12 cellular contexts compared by ENCODE assay signal in the genomic region with DNA sequence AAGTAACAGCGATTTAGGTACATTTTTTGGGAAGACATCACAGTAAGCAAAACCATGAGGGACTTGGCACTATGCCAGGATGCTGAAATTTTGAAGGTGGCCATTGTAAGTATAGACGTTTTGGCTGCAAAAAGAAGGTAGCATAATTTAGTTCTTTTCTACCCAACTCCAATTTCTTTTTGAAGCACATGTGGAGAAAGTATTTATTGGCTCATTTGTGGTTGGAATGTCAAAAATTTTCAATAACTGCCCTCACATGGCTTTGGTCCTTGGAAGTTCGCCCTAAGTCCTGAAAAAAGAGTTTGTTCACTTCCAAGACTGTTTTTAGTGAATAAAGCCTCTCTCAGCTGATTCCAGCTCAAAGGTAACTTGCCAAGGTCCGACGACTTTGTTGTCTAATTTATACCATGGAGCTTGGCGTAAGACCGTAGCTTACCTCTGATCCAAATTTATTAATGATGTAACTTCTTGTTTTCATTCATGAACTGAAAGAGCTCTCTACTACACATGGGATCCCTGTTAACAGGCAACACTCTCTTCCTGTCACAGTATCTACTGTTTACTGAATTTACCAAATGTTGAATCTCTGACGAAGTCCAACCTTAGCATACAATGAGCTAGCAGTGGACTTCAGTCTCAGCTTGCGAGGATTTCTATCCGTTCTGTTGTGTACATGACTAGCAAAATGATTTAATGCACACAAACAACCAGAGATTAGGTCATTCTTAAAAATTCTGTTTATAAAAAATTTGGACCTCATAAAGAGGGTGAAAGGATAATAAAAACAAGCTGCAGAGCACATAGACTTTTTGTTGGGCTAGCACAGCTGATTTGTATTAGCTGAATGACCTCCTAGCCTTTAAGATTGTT. TPM values are rescaled to one million over a fixed set of nuclear protein-coding genes. Genes with fewer than 3 reads are reported as not detected.
A peak's percentile ranks its signal among the peaks of the same experiment; 100 is the strongest.
DNase-seq lines count a peak whose midpoint lies in the region; ATAC-seq and TF ChIP-seq lines count a peak whose summit lies in the region.
"Had no signal": no experiment of that assay in that cellular context is flagged by ENCODE, and none has a peak within 500 bp of the region (broad histone marks: within the 10 kb centered on the region; RNA-seq: fewer than 3 reads in every experiment).

No MANE protein-coding gene starts in this region.

- peaks cover 11% of the 10 kb centered on the region for H3K36me3 Mint-ChIP-seq in MCF 10A (ENCODE audit: insufficient read depth, unreplicated experiment)

- H3K27ac ChIP-seq in breast epithelium: peak overlapping the region; percentile 41 to 50
- H3K27ac ChIP-seq in coronary artery: peak overlapping the region; percentile 4 to 18
- peak overlapping the region; percentile 49 to 64 (median 56) for H3K27ac ChIP-seq in right lobe of liver
- H3K27ac ChIP-seq in uterus: peak overlapping the region; percentile 37 to 56
- H3K27ac ChIP-seq: A549 had no signal

- intact Hi-C loops in breast epithelium (cut with DNase I; ENCODE audit: low total_unique reads) (no loop called here), MCF 10A (cut with micrococcal nuclease) (no loop called here), right lobe of liver (cut with DNase I) (no loop called here), uterus (cut with DNase I; ENCODE audit: low total_unique reads) (no loop called here)

- TF ChIP-seq CTCF in breast epithelium (IDR thresholded peaks at IDR 0.05): no peak
- TF ChIP-seq CTCF in MCF 10A (IDR thresholded peaks at IDR 0.05; ENCODE audit: unreplicated experiment): no peak
- TF ChIP-seq CTCF in coronary artery (IDR thresholded peaks at IDR 0.05): no peak
- no peak for TF ChIP-seq CTCF in right lobe of liver (IDR thresholded peaks at IDR 0.05)
- TF ChIP-seq CTCF in uterus (IDR thresholded peaks at IDR 0.05): no peak

- no peaks in the 10 kb centered on the region for H3K27me3 ChIP-seq in breast epithelium
- H3K27me3 ChIP-seq in right lobe of liver: no peaks in the 10 kb centered on the region
- H3K27me3 ChIP-seq in uterus: no peaks in the 10 kb centered on the region

- no TSS peak for BruUV-seq in MCF 10A (replicated peaks; lab: Mats Ljungman, UMichigan)

- TF ChIP-seq POLR2A in breast epithelium (IDR thresholded peaks at IDR 0.05): no peak
- no peak for TF ChIP-seq POLR2A in right lobe of liver (IDR thresholded peaks at IDR 0.05)
- TF ChIP-seq POLR2A in uterus (IDR thresholded peaks at IDR 0.05): no peak

- ATAC-seq in right lobe of liver (peak; percentile 97 to 99 (median 98)), GM21529 (IDR thresholded peaks at IDR 0.05; ENCODE audit: unreplicated experiment) (no peak)
- ATAC-seq: A549; activated CD4-positive, CD25-positive, alpha-beta regulatory T cell treated with anti-CD3 and anti-CD28 coated beads, Interleukin-2, amount 50 U/mL, for 24 hours; GM23338 had no signal

- no peaks in the 10 kb centered on the region for H3K36me3 ChIP-seq in breast epithelium
- H3K36me3 ChIP-seq in right lobe of liver: no peaks in the 10 kb centered on the region
- H3K36me3 ChIP-seq in uterus: no peaks in the 10 kb centered on the region

- H3K9me3 Mint-ChIP-seq in MCF 10A (ENCODE audit: unreplicated experiment): no peaks in the 10 kb centered on the region
- H3K9me3 Mint-ChIP-seq: activated T-helper 1 cell treated with anti-CD3 and anti-CD28 coated beads, Interleukin-12 subunit alpha, Interleukin-12 subunit beta, Interleukin-2, Interleukin-4 antibody, amounts not matched to agents 30 ng/mL and 10 ng/mL and 1 ng/mL, durations not matched to agents 14 hours and 24 hours and 36 hours; GM23338 had no signal

- CTCF ChIA-PET in MCF 10A (lab: Yijun Ruan, JAX): interaction anchor here (0.5 kb wide), 1 partner anchor 228 kb away, joined by 7 read pairs; no protein-coding TSS in a partner anchor

- WGBS in right lobe of liver (ENCODE audit: insufficient coverage, low coverage, low lambda C conversion rate, missing lambda C conversion rate): 24% methylated on average over 10 of the region's 10 CpGs

- H3K27me3 Mint-ChIP-seq in MCF 10A (ENCODE audit: insufficient read depth, unreplicated experiment): no peaks in the 10 kb centered on the region

- DNase-seq in breast epithelium (ENCODE audit: low spot score in 2 of 2): peak in 1 of 2 donors; percentile 56
- DNase-seq in MCF 10A (ENCODE audit: unreplicated experiment): no peak
- DNase-seq in coronary artery (ENCODE audit: low spot score): no peak
- DNase-seq in right lobe of liver: no peak
- DNase-seq in uterus: peak; percentile 27 to 51
- no peak for DNase-seq in NK-92 treated with Interleukin-12 subunit alpha and Interleukin-12 subunit beta, amount 100 ng/mL, for 24 hours (lab: John Stamatoyannopoulos, UW)
- no peak for DNase-seq in CD1c-positive myeloid dendritic cell (ENCODE audit: extremely low spot score)

- H3K4me1 Mint-ChIP-seq in MCF 10A (ENCODE audit: insufficient read depth, unreplicated experiment): no peaks in the 10 kb centered on the region

- H3K4me1 ChIP-seq in breast epithelium (no peaks in the 10 kb centered on the region), right lobe of liver (peaks cover 0 to 4% (median 0%) of the 10 kb centered on the region in 4 donors), uterus (peaks cover 0 to 18% of the 10 kb centered on the region in 2 donors)
- H3K4me1 ChIP-seq: A549 had no signal

- H3K27ac Mint-ChIP-seq in MCF 10A (ENCODE audit: low read depth, unreplicated experiment): no peak overlapping the region
- H3K27ac Mint-ChIP-seq: activated T-helper 1 cell treated with anti-CD3 and anti-CD28 coated beads, Interleukin-12 subunit alpha, Interleukin-12 subunit beta, Interleukin-2, Interleukin-4 antibody, amounts not matched to agents 30 ng/mL and 10 ng/mL and 1 ng/mL, durations not matched to agents 14 hours and 24 hours and 36 hours; GM23338 had no signal

- H3K4me3 ChIP-seq in breast epithelium (peak overlapping the region in 1 of 3 donors; percentile 40), coronary artery (peak overlapping the region; percentile 29), right lobe of liver (no peak overlapping the region), uterus (no peak overlapping the region)
- H3K4me3 ChIP-seq: A549, GM23338 had no signal

- H3K9me3 ChIP-seq in breast epithelium (no peaks in the 10 kb centered on the region), right lobe of liver (no peaks in the 10 kb centered on the region), uterus (no peaks in the 10 kb centered on the region)
- H3K9me3 ChIP-seq: A549 had no signal

- POLR2A ChIA-PET in MCF 10A (lab: Yijun Ruan, JAX): interaction anchor here (0.5 to 0.7 kb wide), 2 partner anchors 263 to 462 kb away, joined by 3 read pairs; no protein-coding TSS in a partner anchor

- H3K4me3 Mint-ChIP-seq in MCF 10A (ENCODE audit: unreplicated experiment): no peak overlapping the region
- H3K4me3 Mint-ChIP-seq: activated T-helper 1 cell treated with anti-CD3 and anti-CD28 coated beads, Interleukin-12 subunit alpha, Interleukin-12 subunit beta, Interleukin-2, Interleukin-4 antibody, amounts not matched to agents 30 ng/mL and 10 ng/mL and 1 ng/mL, durations not matched to agents 14 hours and 24 hours and 36 hours; GM23338 had no signal

RNA-seq across cellular contexts. Expression of a gene that starts 49.0 kb away (rescaled TPM):
- total RNA-seq in breast epithelium: 10 to 100 TPM; 35.0 to 59.8 (median 51.8) TPM
- total RNA-seq in MCF 10A (2022): 31.1 and 35.1 TPM in 2 replicates
- total RNA-seq in right lobe of liver: 1 to 10 TPM; 1.4 to 5.6 (median 2.6) TPM
- 100 to 1,000 TPM in 2 of 4 donors, 10 to 100 TPM in 2; 53.8 to 126 (median 95.2) TPM for total RNA-seq in uterus
- total RNA-seq: activated T-helper 1 cell treated with anti-CD3 and anti-CD28 coated beads, Interleukin-12 subunit alpha, Interleukin-12 subunit beta, Interleukin-2, Interleukin-4 antibody, amounts not matched to agents 30 ng/mL and 10 ng/mL and 1 ng/mL, durations not matched to agents 14 hours and 24 hours and 36 hours had no signal

Comparison
In these comparisons a context has a peak if more than half of its experiments do, and no peak if none do; other contexts are left out.
1. DNase-seq: peak in uterus (2 of 2); none in MCF 10A (single experiment), coronary artery (single experiment), right lobe of liver (0 of 3), NK-92 treated with Interleukin-12 subunit alpha and Interleukin-12 subunit beta, amount 100 ng/mL, for 24 hours (single experiment) and CD1c-positive myeloid dendritic cell (single experiment).
2. Peak in every context shown above with its lines, with median percentiles within 50 percentile points of each other: H3K27ac ChIP-seq.